ENCODE assay signal across 24 cellular contexts in the genomic region with DNA sequence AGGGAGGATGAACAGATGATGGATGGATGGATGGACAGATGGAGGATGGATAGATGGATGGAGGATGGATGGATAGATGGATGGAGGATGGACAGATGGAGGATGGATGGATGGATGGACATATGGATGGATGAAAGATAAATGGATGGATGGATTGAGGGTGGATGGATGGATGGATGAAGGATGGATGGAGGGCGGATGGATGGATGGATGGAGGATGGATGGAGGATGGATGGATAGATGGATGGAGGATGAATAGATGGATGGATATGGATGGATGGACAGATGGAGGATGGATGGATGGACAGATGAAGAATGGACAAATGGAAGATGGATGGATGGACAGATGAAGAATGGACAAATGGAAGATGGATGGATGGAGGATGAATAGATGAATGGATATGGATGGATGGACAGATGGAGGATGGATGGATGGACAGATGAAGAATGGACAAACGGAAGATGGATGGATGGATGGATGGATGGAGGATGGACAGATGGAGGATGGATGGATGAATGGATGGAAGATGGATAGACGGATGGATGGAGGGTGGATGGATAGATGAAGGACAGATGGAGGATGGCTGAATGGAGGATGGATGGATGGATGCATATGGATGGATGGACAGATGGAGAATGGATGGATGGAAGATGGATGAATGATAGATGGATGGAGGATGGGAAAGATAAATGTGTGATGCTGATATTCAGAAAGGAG. TPM values are rescaled to one million over a fixed set of nuclear protein-coding genes. Genes with fewer than 3 reads are reported as not detected.
A peak's percentile ranks its signal among the peaks of the same experiment; 100 is the strongest.
DNase-seq lines count a peak whose midpoint lies in the region; ATAC-seq, FAIRE-seq and TF ChIP-seq lines count a peak whose summit lies in the region.
"Had no signal": no experiment of that assay in that cellular context is flagged by ENCODE, and none has a peak within 500 bp of the region (broad histone marks: within the 10 kb centered on the region; RNA-seq: fewer than 3 reads in every experiment).

No MANE protein-coding gene starts in this region.

- H3K36me3 ChIP-seq in HepG2 (replicated peaks in 1 of 2; ENCODE audit: control insufficient read depth in 1 of 2, insufficient read depth in 2 of 2, low read length in 2 of 2), result no peaks in the 10 kb centered on the region
- no peaks in the 10 kb centered on the region for H3K36me3 ChIP-seq in right lobe of liver
- H3K36me3 ChIP-seq in IMR-90 (ENCODE audit: control insufficient read depth, insufficient read depth, low read length), result no peaks in the 10 kb centered on the region
- peaks cover 1% of the 10 kb centered on the region for H3K36me3 ChIP-seq in bronchial epithelial cell (ENCODE audit: control insufficient read depth, insufficient read depth, low read length)

- no peak overlapping the region for H2AK5ac ChIP-seq in IMR-90 (ENCODE audit: low read depth, low read length)

- no peak for DNase-seq in HepG2 (ENCODE audit: low spot score)
- DNase-seq in right lobe of liver, result no peak
- DNase-seq in IMR-90, result no peak
- DNase-seq in bronchial epithelial cell (ENCODE audit: low read depth), result no peak
- DNase-seq in urothelium cell line (ENCODE audit: low spot score), result no peak
- no peak for DNase-seq in activated effector memory CD4-positive, alpha-beta T cell treated with anti-CD3 and anti-CD28 coated beads, Interleukin-2, amount 50 U/mL, for 16 hours
- no peak for DNase-seq in inferior parietal cortex (ENCODE audit: extremely low spot score)
- DNase-seq in NCI-H2081 treated with DMSO at 0.1 percent for 48 hours (lab: John Stamatoyannopoulos, UW), result no peak
- DNase-seq: CD4-positive, CD25-positive, alpha-beta regulatory T cell; CD8-positive, alpha-beta memory T cell; COR-L47; DMS 273 treated with DMSO at 0.1 percent for 48 hours; DMS53; DND-41; EL; GM23248; HCEC 1CT; HFFc6 had no signal

- H2AFZ ChIP-seq in HepG2 (ENCODE audit: low read length) (no peak overlapping the region), IMR-90 (replicated peaks; ENCODE audit: low read length, poor library complexity) (no peak overlapping the region)
- H2AFZ ChIP-seq: GM23248 had no signal

- H3K27me3 ChIP-seq in HepG2 (ENCODE audit: control insufficient read depth in 1 of 2, insufficient read depth in 2 of 2, low read length in 2 of 2) (peaks cover 2 to 30% of the 10 kb centered on the region in 2 experiments; a peak in 4 of 5 replicates), right lobe of liver (no peaks in the 10 kb centered on the region), IMR-90 (ENCODE audit: control insufficient read depth, insufficient read depth, low read length) (peaks cover 24% of the 10 kb centered on the region), bronchial epithelial cell (ENCODE audit: control insufficient read depth, insufficient read depth, low read length) (no peaks in the 10 kb centered on the region)

- H3K9me1 ChIP-seq in IMR-90 (ENCODE audit: insufficient read depth, low read length), result 0 out of 2 replicates have a peak, but pooled peaks cover 4% of the 10 kb centered on the region

- H4K91ac ChIP-seq in IMR-90 (ENCODE audit: insufficient read depth, low read depth, low read length), result no peak overlapping the region

- POLR2A ChIA-PET in HepG2 (lab: Yijun Ruan, JAX), result no interaction called here
- POLR2A ChIA-PET in IMR-90 (lab: Charles Lee; ENCODE audit: unreplicated experiment), result no interaction called here

- TF ChIP-seq RAD21 in HepG2 (CRISPR knock-in tag; IDR thresholded peaks at IDR 0.05) (no peak), IMR-90 (IDR thresholded peaks at IDR 0.05; ENCODE audit: low read length) (no peak)

- no peaks in the 10 kb centered on the region for H4K20me1 ChIP-seq in HepG2 (ENCODE audit: insufficient read depth, low read length)
- no peaks in the 10 kb centered on the region; the same call in 1 of the 2 replicates for H4K20me1 ChIP-seq in IMR-90 (ENCODE audit: insufficient read depth, low read length)

- no peaks in the 10 kb centered on the region for H3K79me2 ChIP-seq in HepG2 (ENCODE audit: insufficient read depth, low read length)

- no peak overlapping the region for H3K4ac ChIP-seq in IMR-90 (ENCODE audit: low read depth, low read length)

- ATAC-seq in HepG2, result no peak
- no peak for ATAC-seq in right lobe of liver
- no peak for ATAC-seq in IMR-90 (ENCODE audit: low read depth)
- ATAC-seq: A549 had no signal

- H2BK20ac ChIP-seq in IMR-90 (ENCODE audit: low read depth, low read length), result no peak overlapping the region

- H2BK5ac ChIP-seq in IMR-90 (ENCODE audit: low read depth, low read length, poor library complexity, severe bottlenecking), result peak overlapping the region; percentile 10

- no peak overlapping the region for H3K4me3 ChIP-seq in HepG2 (replicated peaks in 1 of 3; ENCODE audit: insufficient read depth in 1 of 3, low read depth in 2 of 3, low read length in 3 of 3)
- H3K4me3 ChIP-seq in right lobe of liver, result no peak overlapping the region
- no peak overlapping the region for H3K4me3 ChIP-seq in IMR-90 (ENCODE audit: insufficient read depth, low read depth, low read length)
- no peak overlapping the region for H3K4me3 ChIP-seq in bronchial epithelial cell (ENCODE audit: low read depth, low read length)
- H3K4me3 ChIP-seq: A549; BLaER1 treated with 17β-estradiol and CSF1 and Interleukin-3, amounts not matched to agents 10 nM and 100 nM; GM23248 had no signal

- H3K9me3 ChIP-seq in HepG2 (ENCODE audit: low read length) (no peaks in the 10 kb centered on the region), right lobe of liver (no peaks in the 10 kb centered on the region), IMR-90 (ENCODE audit: control insufficient read depth, insufficient read depth, low read length) (peaks cover 2% of the 10 kb centered on the region)
- H3K9me3 ChIP-seq: A549 had no signal

- H3K4me1 ChIP-seq in HepG2 (ENCODE audit: insufficient read depth, low read length), result no peaks in the 10 kb centered on the region
- H3K4me1 ChIP-seq in right lobe of liver, result no peaks in the 10 kb centered on the region
- H3K4me1 ChIP-seq in IMR-90 (ENCODE audit: control insufficient read depth, insufficient read depth, low read length), result no peaks in the 10 kb centered on the region
- H3K4me1 ChIP-seq: A549 had no signal

- TF ChIP-seq EP300 in HepG2 (IDR thresholded peaks at IDR 0.05; ENCODE audit: low read depth in 2 of 2, low read length in 2 of 2) (no peak), HepG2 (CRISPR knock-in tag; IDR thresholded peaks at IDR 0.05; ENCODE audit: borderline replicate concordance) (no peak)

- H2AK9ac ChIP-seq in IMR-90 (replicated peaks; ENCODE audit: low read depth, low read length, poor library complexity), result no peak overlapping the region

- CTCF ChIA-PET in HepG2 (lab: Yijun Ruan, JAX; ENCODE audit: low intra/inter-chr PET ratio, low total read pairs), result no interaction called here
- CTCF ChIA-PET in IMR-90 (lab: Yijun Ruan, JAX), result no interaction called here

- no peak overlapping the region for H2BK15ac ChIP-seq in IMR-90 (ENCODE audit: low read depth, low read length)

- no peak overlapping the region for H3K23ac ChIP-seq in IMR-90 (ENCODE audit: low read depth, low read length)

- FAIRE-seq in HepG2 (lab: Jason Lieb, UNC) (no peak), bronchial epithelial cell (lab: Jason Lieb, UNC) (peak; percentile 72), urothelium cell line (lab: Jason Lieb, UNC) (peak; percentile 53)
- FAIRE-seq: A549, GM19239, H54 had no signal

- no peak overlapping the region for H3K27ac ChIP-seq in HepG2 (ENCODE audit: extremely low read length, insufficient read depth, low read length)
- no peak overlapping the region for H3K27ac ChIP-seq in right lobe of liver
- H3K27ac ChIP-seq in IMR-90 (ENCODE audit: insufficient read depth, low read length), result no peak overlapping the region
- H3K27ac ChIP-seq: 22Rv1; A549; BLaER1 treated with 17β-estradiol and CSF1 and Interleukin-3, amounts not matched to agents 10 nM and 100 nM; GM23248 had no signal

- TF ChIP-seq CTCF in HepG2 (CRISPR knock-in tag; IDR thresholded peaks at IDR 0.05), result no peak
- no peak for TF ChIP-seq CTCF in right lobe of liver (IDR thresholded peaks at IDR 0.05)
- TF ChIP-seq CTCF in IMR-90 (conservative IDR thresholded peaks at IDR 0.05; ENCODE audit: low read depth, low read length), result no peak
- no peak for TF ChIP-seq CTCF in bronchial epithelial cell (IDR thresholded peaks at IDR 0.05; ENCODE audit: insufficient read depth, low read length, severe bottlenecking)

- H3K9ac ChIP-seq in HepG2 (ENCODE audit: insufficient read depth, low read depth, low read length), result no peak overlapping the region
- H3K9ac ChIP-seq in IMR-90 (ENCODE audit: low read depth, low read length), result no peak overlapping the region
- H3K9ac ChIP-seq: BLaER1 treated with 17β-estradiol and CSF1 and Interleukin-3, amounts not matched to agents 10 nM and 100 nM; GM23248 had no signal

- intact Hi-C loops in HepG2 (cut with micrococcal nuclease; ENCODE audit: unreplicated experiment), result no loop called here
- intact Hi-C loops in right lobe of liver (cut with DNase I), result loop anchor here in 1 of 2 donors (10.0 kb wide), 1 partner anchor 88 kb away; no protein-coding TSS in a partner anchor
- intact Hi-C loops in IMR-90 (cut with micrococcal nuclease), result no loop called here

- H3K14ac ChIP-seq in IMR-90 (replicated peaks; ENCODE audit: low read depth, low read length), result no peak overlapping the region

- no peak overlapping the region for H2BK120ac ChIP-seq in IMR-90 (ENCODE audit: low read depth, low read length)

- in situ Hi-C loops in HepG2 (cut with HindIII; ENCODE audit: extremely low pct_ligation_motif_present, low pct_unique_long_range_greater_than_20kb), result no loop called here
- in situ Hi-C loops in IMR-90 (cut with MboI; ENCODE audit: low sequenced_read_pairs), result no loop called here

- BruUV-seq in HepG2 (replicated peaks; lab: Mats Ljungman, UMichigan), result no TSS peak
- BruUV-seq in IMR-90 (replicated peaks; lab: Mats Ljungman, UMichigan), result no TSS peak

- no peak overlapping the region for H3K56ac ChIP-seq in IMR-90 (ENCODE audit: extremely low read depth, insufficient read depth, low read length)

- no peak overlapping the region for H4K8ac ChIP-seq in IMR-90 (ENCODE audit: low read depth in 2 of 2, low read length in 2 of 2)

- no peak overlapping the region for H3K18ac ChIP-seq in IMR-90 (ENCODE audit: low read depth, low read length)

- WGBS in HepG2 (ENCODE audit: low lambda C conversion rate), result 9% methylated on average over 3 of the region's 3 CpGs
- WGBS in right lobe of liver (ENCODE audit: insufficient coverage, low coverage, low lambda C conversion rate, missing lambda C conversion rate), result 58% methylated on average over 3 of the region's 3 CpGs
- 83 to 100% methylated on average over 1 to 3 of the region's 3 CpGs for WGBS in IMR-90 (ENCODE audit: extremely low coverage in 2 of 2, insufficient read length in 1 of 2), 2 experiments

- H3K4me2 ChIP-seq in HepG2 (ENCODE audit: low read depth, low read length) (no peak overlapping the region), IMR-90 (ENCODE audit: low read depth, low read length) (no peak overlapping the region)
- H3K4me2 ChIP-seq: A549; BLaER1 treated with 17β-estradiol and CSF1 and Interleukin-3, amounts not matched to agents 10 nM and 100 nM had no signal

- no peaks in the 10 kb centered on the region for H3K79me1 ChIP-seq in IMR-90 (ENCODE audit: low read depth in 1 of 2, low read length in 2 of 2)

- dilution Hi-C loops in IMR-90 (cut with HindIII; ENCODE audit: low sequenced_read_pairs, unreplicated experiment), result no loop called here

- no peak overlapping the region for H4K5ac ChIP-seq in IMR-90 (ENCODE audit: low read depth, low read length)

- TF ChIP-seq POLR2A in HepG2 (IDR thresholded peaks at IDR 0.05; ENCODE audit: insufficient read depth in 1 of 2, low read depth in 2 of 2, low read length in 2 of 2) (no peak), right lobe of liver (IDR thresholded peaks at IDR 0.05) (no peak), IMR-90 (IDR thresholded peaks at IDR 0.05; ENCODE audit: low read depth, low read length) (no peak)

RNA-seq across cellular contexts. Expression of a gene that starts 7.4 kb away (rescaled TPM):
- 0.09 TPM in 1 of 2 replicates, not detected in the other for total RNA-seq in HepG2 (2016; rRNA removed; fragmentation: Illumina TruSeq; extraction: Trizol)
- not detected in 2 replicates for total RNA-seq in HepG2 (2016; cell fraction: cytosol; rRNA removed; fragmentation: Illumina TruSeq; extraction: Trizol; ENCODE audit: low read depth)
- not detected in 2 replicates for total RNA-seq in HepG2 (2016; cell fraction: insoluble cytoplasmic fraction; rRNA removed; fragmentation: Illumina TruSeq; extraction: Trizol)
- total RNA-seq in HepG2 (2016; cell fraction: membrane; rRNA removed; fragmentation: Illumina TruSeq; extraction: Trizol), result not detected in 2 replicates
- total RNA-seq in HepG2 (2016; cell fraction: nucleus; rRNA removed; fragmentation: Illumina TruSeq; extraction: Trizol), result not detected in 2 replicates
- 0.13 and 0.22 TPM in 2 replicates for polyA plus RNA-seq in HepG2 (2011; rRNA removed)
- 0.08 and 0.11 TPM in 2 replicates for polyA plus RNA-seq in HepG2 (2011; cell fraction: cytosol; rRNA removed)
- polyA plus RNA-seq in HepG2 (2011; cell fraction: nucleus; rRNA removed), result 1.8 and 2.5 TPM in 2 replicates
- polyA plus RNA-seq in HepG2 (2012), result 0.47 and 1.3 TPM in 2 replicates
- polyA plus RNA-seq in HepG2 (2016; cell fraction: cytosol; fragmentation: Illumina TruSeq; extraction: Trizol; ENCODE audit: low read depth), result not detected in 2 replicates
- not detected in 2 replicates for polyA plus RNA-seq in HepG2 (2016; cell fraction: insoluble cytoplasmic fraction; fragmentation: Illumina TruSeq; extraction: Trizol; ENCODE audit: low read depth)
- not detected in 2 replicates for polyA plus RNA-seq in HepG2 (2016; cell fraction: membrane; fragmentation: Illumina TruSeq; extraction: Trizol; ENCODE audit: low read depth)
- not detected in 2 replicates for polyA plus RNA-seq in HepG2 (2016; cell fraction: nucleus; fragmentation: Illumina TruSeq; extraction: Trizol; ENCODE audit: insufficient read depth, low read depth)
- polyA minus RNA-seq in HepG2 (2011; rRNA and poly(A)+ RNA removed; ENCODE audit: low replicate concordance), result 0.28 and 0.44 TPM in 2 replicates
- not detected in 2 replicates for polyA minus RNA-seq in HepG2 (2011; cell fraction: cytosol; rRNA and poly(A)+ RNA removed)
- polyA minus RNA-seq in HepG2 (2011; cell fraction: nucleus; rRNA and poly(A)+ RNA removed), result 1.0 and 1.6 TPM in 2 replicates
- total RNA-seq in right lobe of liver, result 10 to 100 TPM in 1 of 6 experiments, 1 to 10 TPM in 5; 1.3 to 11.4 (median 6.7) TPM
- under 0.01 and 0.18 TPM in 2 replicates for total RNA-seq in IMR-90 (2012; rRNA removed)
- 0.15 and 0.59 TPM in 2 replicates for polyA plus RNA-seq in IMR-90 (2012; rRNA removed)
- 0.08 and 0.32 TPM in 2 replicates for polyA plus RNA-seq in IMR-90 (2012; cell fraction: cytosol; rRNA removed)
- 0.68 and 1.2 TPM in 2 replicates for polyA plus RNA-seq in IMR-90 (2012; cell fraction: nucleus; rRNA removed; ENCODE audit: low replicate concordance)
- total RNA-seq in bronchial epithelial cell, result 1.3 and 2.4 TPM in 2 replicates
- total RNA-seq: G401 had no signal
- polyA plus RNA-seq: CD4-positive, CD25-positive, alpha-beta regulatory T cell had no signal

RNA-seq across cellular contexts. Expression of a gene that starts 20.7 kb away (rescaled TPM):
- total RNA-seq in HepG2 (2016; rRNA removed; fragmentation: Illumina TruSeq; extraction: Trizol) (41.6 and 143 TPM in 2 replicates), right lobe of liver (1,000 to 10,000 TPM in 3 of 6 experiments, 100 to 1,000 TPM in 3; 515 to 1,549 (median 1,009) TPM), IMR-90 (2012; rRNA removed) (38.3 and 39.8 TPM in 2 replicates), bronchial epithelial cell (214 and 389 TPM in 2 replicates)
- 27.5 and 30.2 TPM in 2 replicates for total RNA-seq in HepG2 (2016; cell fraction: cytosol; rRNA removed; fragmentation: Illumina TruSeq; extraction: Trizol; ENCODE audit: low read depth)
- total RNA-seq in HepG2 (2016; cell fraction: insoluble cytoplasmic fraction; rRNA removed; fragmentation: Illumina TruSeq; extraction: Trizol), result 34.4 and 150 TPM in 2 replicates
- total RNA-seq in HepG2 (2016; cell fraction: membrane; rRNA removed; fragmentation: Illumina TruSeq; extraction: Trizol), result 48.5 and 49.5 TPM in 2 replicates
- total RNA-seq in HepG2 (2016; cell fraction: nucleus; rRNA removed; fragmentation: Illumina TruSeq; extraction: Trizol), result 148 and 175 TPM in 2 replicates
- polyA plus RNA-seq in HepG2 (2011; rRNA removed) (230 and 408 TPM in 2 replicates), IMR-90 (2012; rRNA removed) (151 and 166 TPM in 2 replicates)
- 243 and 281 TPM in 2 replicates for polyA plus RNA-seq in HepG2 (2011; cell fraction: cytosol; rRNA removed)
- 384 and 418 TPM in 2 replicates for polyA plus RNA-seq in HepG2 (2011; cell fraction: nucleus; rRNA removed)
- polyA plus RNA-seq in HepG2 (2012), result 353 and 402 TPM in 2 replicates
- polyA plus RNA-seq in HepG2 (2016; cell fraction: cytosol; fragmentation: Illumina TruSeq; extraction: Trizol; ENCODE audit: low read depth), result 52.6 and 53.6 TPM in 2 replicates
- polyA plus RNA-seq in HepG2 (2016; cell fraction: insoluble cytoplasmic fraction; fragmentation: Illumina TruSeq; extraction: Trizol; ENCODE audit: low read depth), result 67.0 and 91.4 TPM in 2 replicates
- 63.0 and 71.7 TPM in 2 replicates for polyA plus RNA-seq in HepG2 (2016; cell fraction: membrane; fragmentation: Illumina TruSeq; extraction: Trizol; ENCODE audit: low read depth)
- 389 and 405 TPM in 2 replicates for polyA plus RNA-seq in HepG2 (2016; cell fraction: nucleus; fragmentation: Illumina TruSeq; extraction: Trizol; ENCODE audit: insufficient read depth, low read depth)
- 165 and 658 TPM in 2 replicates for polyA minus RNA-seq in HepG2 (2011; rRNA and poly(A)+ RNA removed; ENCODE audit: low replicate concordance)
- 233 and 311 TPM in 2 replicates for polyA minus RNA-seq in HepG2 (2011; cell fraction: cytosol; rRNA and poly(A)+ RNA removed)
- 60.6 and 93.4 TPM in 2 replicates for polyA minus RNA-seq in HepG2 (2011; cell fraction: nucleus; rRNA and poly(A)+ RNA removed)
- polyA plus RNA-seq in IMR-90 (2012; cell fraction: cytosol; rRNA removed), result 140 and 321 TPM in 2 replicates
- 89.3 and 187 TPM in 2 replicates for polyA plus RNA-seq in IMR-90 (2012; cell fraction: nucleus; rRNA removed; ENCODE audit: low replicate concordance)

RNA-seq across cellular contexts. Expression of a gene that starts 46.0 kb away (rescaled TPM):
- total RNA-seq in HepG2 (2016; rRNA removed; fragmentation: Illumina TruSeq; extraction: Trizol) (not detected in 2 replicates), right lobe of liver (1 to 10 TPM in 3 of 6 experiments, under 1 TPM in 2, not detected in 1; 0.79 to 1.5 (median 1.2) TPM), IMR-90 (2012; rRNA removed) (not detected in 2 replicates), bronchial epithelial cell (not detected in 2 replicates)
- total RNA-seq in HepG2 (2016; cell fraction: cytosol; rRNA removed; fragmentation: Illumina TruSeq; extraction: Trizol; ENCODE audit: low read depth), result not detected in 2 replicates
- not detected in 2 replicates for total RNA-seq in HepG2 (2016; cell fraction: insoluble cytoplasmic fraction; rRNA removed; fragmentation: Illumina TruSeq; extraction: Trizol)
- total RNA-seq in HepG2 (2016; cell fraction: membrane; rRNA removed; fragmentation: Illumina TruSeq; extraction: Trizol), result not detected in 2 replicates
- total RNA-seq in HepG2 (2016; cell fraction: nucleus; rRNA removed; fragmentation: Illumina TruSeq; extraction: Trizol), result not detected in 2 replicates
- polyA plus RNA-seq in HepG2 (2011; rRNA removed) (not detected in 2 replicates), IMR-90 (2012; rRNA removed) (not detected in 2 replicates)
- polyA plus RNA-seq in HepG2 (2011; cell fraction: cytosol; rRNA removed), result 0.15 TPM in 1 of 2 replicates, not detected in the other
- 0.35 and 0.43 TPM in 2 replicates for polyA plus RNA-seq in HepG2 (2011; cell fraction: nucleus; rRNA removed)
- polyA plus RNA-seq in HepG2 (2012), result not detected in 2 replicates
- polyA plus RNA-seq in HepG2 (2016; cell fraction: cytosol; fragmentation: Illumina TruSeq; extraction: Trizol; ENCODE audit: low read depth), result not detected in 2 replicates
- not detected in 2 replicates for polyA plus RNA-seq in HepG2 (2016; cell fraction: insoluble cytoplasmic fraction; fragmentation: Illumina TruSeq; extraction: Trizol; ENCODE audit: low read depth)
- not detected in 2 replicates for polyA plus RNA-seq in HepG2 (2016; cell fraction: membrane; fragmentation: Illumina TruSeq; extraction: Trizol; ENCODE audit: low read depth)
- not detected in 2 replicates for polyA plus RNA-seq in HepG2 (2016; cell fraction: nucleus; fragmentation: Illumina TruSeq; extraction: Trizol; ENCODE audit: insufficient read depth, low read depth)
- not detected in 2 replicates for polyA minus RNA-seq in HepG2 (2011; rRNA and poly(A)+ RNA removed; ENCODE audit: low replicate concordance)
- polyA minus RNA-seq in HepG2 (2011; cell fraction: cytosol; rRNA and poly(A)+ RNA removed), result not detected in 2 replicates
- not detected in 2 replicates for polyA minus RNA-seq in HepG2 (2011; cell fraction: nucleus; rRNA and poly(A)+ RNA removed)
- polyA plus RNA-seq in IMR-90 (2012; cell fraction: cytosol; rRNA removed), result not detected in 2 replicates
- not detected in 2 replicates for polyA plus RNA-seq in IMR-90 (2012; cell fraction: nucleus; rRNA removed; ENCODE audit: low replicate concordance)
- total RNA-seq: CD4-positive, CD25-positive, alpha-beta regulatory T cell; CD8-positive, alpha-beta memory T cell; G401; GM23248; HFFc6 had no signal
- polyA plus RNA-seq: A549; CD4-positive, CD25-positive, alpha-beta regulatory T cell; CD8-positive, alpha-beta memory T cell; GM23248 had no signal
